Comparison of ENCODE assay signal across 19 cellular contexts in genomic region chr3:197103766-197104165, GRCh38.
DNase-seq lines count a peak whose midpoint lies in the region; ATAC-seq and TF ChIP-seq lines count a peak whose summit lies in the region.
"Had no signal": no experiment of that assay in that cellular context is flagged by ENCODE, and none has a peak within 500 bp of the region (broad histone marks: within the 10 kb centered on the region; RNA-seq: fewer than 3 reads in every experiment).

No MANE protein-coding gene starts in this region.

- H3K27me3 Mint-ChIP-seq in osteocyte (ENCODE audit: unreplicated experiment): no peaks in the 10 kb centered on the region

- WGBS in lower leg skin, 2 donors: 92 to 97% methylated on average over 1 of the region's 1 CpG

- H3K27ac Mint-ChIP-seq in osteocyte (ENCODE audit: unreplicated experiment): peak overlapping the region; percentile 62

- H3K4me3 ChIP-seq in AG10803 (ENCODE audit: low read length) (no peak overlapping the region), choroid plexus epithelial cell (ENCODE audit: low read depth, low read length) (no peak overlapping the region), lower leg skin (ENCODE audit: low read depth, poor library complexity, severe bottlenecking) (no peak overlapping the region)
- H3K4me3 ChIP-seq: BLaER1 treated with 17β-estradiol and CSF1 and Interleukin-3, amounts not matched to agents 10 nM and 100 nM; HAP-1; Peyer's patch had no signal

- H3K9me3 Mint-ChIP-seq in osteocyte (ENCODE audit: unreplicated experiment): peaks cover 8% of the 10 kb centered on the region

- no peak for ATAC-seq in HG02840 (IDR thresholded peaks at IDR 0.05; ENCODE audit: low FRiP score, unreplicated experiment)
- ATAC-seq: SK-N-SH treated with all-trans-retinoic acid at 6 μM for 48 hours had no signal

- no peak overlapping the region for H3K4me3 Mint-ChIP-seq in osteocyte (ENCODE audit: unreplicated experiment)

- DNase-seq in AG10803 (ENCODE audit: low read depth) (peak; percentile 21), M059J (ENCODE audit: low read depth) (peak; percentile 28), choroid plexus epithelial cell (ENCODE audit: low read depth) (peak; percentile 69), osteocyte (ENCODE audit: extremely low spot score, unreplicated experiment) (no peak), lower leg skin (ENCODE audit: low spot score in 2 of 2) (no peak), hypothalamus (lab: John Stamatoyannopoulos, UW) (no peak)
- DNase-seq in activated naive CD4-positive, alpha-beta T cell treated with anti-CD3 and anti-CD28 coated beads, Interleukin-2, amount 50 U/mL, for 16 hours: no peak
- DNase-seq: ACHN, DMS 273 treated with DMSO at 0.1 percent for 48 hours, KG1, NCI-H1092, NCI-H187, NCI-H446, Peyer's patch, SHP77 had no signal

- intact Hi-C loops in lower leg skin (cut with DNase I; ENCODE audit: low total_unique reads): no loop called here

- peaks cover 34% of the 10 kb centered on the region for H3K36me3 Mint-ChIP-seq in osteocyte (ENCODE audit: unreplicated experiment)

- H3K4me1 Mint-ChIP-seq in osteocyte (ENCODE audit: unreplicated experiment): peaks cover 36% of the 10 kb centered on the region

- TF ChIP-seq CTCF in AG10803 (conservative IDR thresholded peaks at IDR 0.05; ENCODE audit: low read length) (no peak), choroid plexus epithelial cell (conservative IDR thresholded peaks at IDR 0.05; ENCODE audit: low read depth, low read length) (no peak), osteocyte (IDR thresholded peaks at IDR 0.05) (no peak), lower leg skin (IDR thresholded peaks at IDR 0.05) (no peak)

- no peak for TF ChIP-seq POLR2A in lower leg skin (IDR thresholded peaks at IDR 0.05)

Comparison
In these comparisons a context has a peak if more than half of its experiments do, and no peak if none do; other contexts are left out.
1. DNase-seq: peak in AG10803 (single experiment), M059J (single experiment) and choroid plexus epithelial cell (single experiment); none in osteocyte (single experiment), activated naive CD4-positive, alpha-beta T cell treated with anti-CD3 and anti-CD28 coated beads, Interleukin-2, amount 50 U/mL, for 16 hours (single experiment), lower leg skin (0 of 2) and hypothalamus (0 of 51).